1 cellular context compared by ENCODE assay signal in genomic region chr2:58972737-58973136, GRCh38.
TF ChIP-seq lines count a peak whose summit lies in the region.

No MANE protein-coding gene starts in this region.

TF ChIP-seq in SK-N-SH treated with all-trans-retinoic acid at 6 μM for 48 hours, 23 proteins besides CTCF, POLR2A, EP300 and RAD21 (continued from another document):
- TF ChIP-seq CSRNP3 (CRISPR knock-in tag; IDR thresholded peaks at IDR 0.05) (no peak), TCF4 (CRISPR knock-in tag; IDR thresholded peaks at IDR 0.05; ENCODE audit: borderline replicate concordance) (peak; percentile 92)
